ENCODE assay signal across 11 cellular contexts in genomic region chr18:26863122-26863879, GRCh38. TPM values are rescaled to one million over a fixed set of nuclear protein-coding genes. Genes with fewer than 3 reads are reported as not detected.
DNase-seq lines count a peak whose midpoint lies in the region; ATAC-seq, FAIRE-seq and TF ChIP-seq lines count a peak whose summit lies in the region.
"Had no signal": no experiment of that assay in that cellular context is flagged by ENCODE, and none has a peak within 500 bp of the region (broad histone marks: within the 10 kb centered on the region; RNA-seq: fewer than 3 reads in every experiment).

No MANE protein-coding gene starts in this region.

- 13% methylated on average over 10 of the region's 40 CpGs for WGBS in A549 (ENCODE audit: missing lambda C conversion rate)
- 11% methylated on average over 28 of the region's 40 CpGs for WGBS in mesenchymal stem cell

- H2AK5ac ChIP-seq in mesenchymal stem cell (ENCODE audit: low read length, severe bottlenecking): no peak overlapping the region

- TF ChIP-seq CTCF in A549 (IDR thresholded peaks at IDR 0.05) (no peak), colonic mucosa (IDR thresholded peaks at IDR 0.05) (no peak)

- H3K14ac ChIP-seq in mesenchymal stem cell (ENCODE audit: low read length in 2 of 2): peak overlapping the region in 1 of 2 experiments; percentile 95

- H3K4me3 ChIP-seq in A549: peak overlapping the region; percentile 55
- peak overlapping the region; percentile 31 for H3K4me3 ChIP-seq in colonic mucosa
- H3K4me3 ChIP-seq in mesenchymal stem cell (ENCODE audit: insufficient read depth in 1 of 2, low read depth in 1 of 2, low read length in 2 of 2): peak overlapping the region in 1 of 2 experiments; percentile 51

- FAIRE-seq in A549 (lab: Jason Lieb, UNC): no peak

- CTCF ChIA-PET in A549 (lab: Yijun Ruan, JAX): no interaction called here

- TF ChIP-seq EP300 in A549 (IDR thresholded peaks at IDR 0.05): no peak

- H3K4me1 ChIP-seq in A549: no peaks in the 10 kb centered on the region
- no peaks in the 10 kb centered on the region for H3K4me1 ChIP-seq in colonic mucosa
- peaks cover 11% of the 10 kb centered on the region for H3K4me1 ChIP-seq in mesenchymal stem cell (ENCODE audit: control insufficient read depth, insufficient read depth, low read depth, low read length)

- TF ChIP-seq RAD21 in A549 (conservative IDR thresholded peaks at IDR 0.05 in 1 of 2, IDR thresholded peaks at IDR 0.05 in 1 of 2): no peak

- POLR2A ChIA-PET in A549 (lab: Yijun Ruan, JAX): no interaction called here

- no peak overlapping the region for H4K8ac ChIP-seq in mesenchymal stem cell (ENCODE audit: low read length)

- H2AFZ ChIP-seq in mesenchymal stem cell (ENCODE audit: low read depth, low read length): peak overlapping the region; percentile 61

- H3K27me3 ChIP-seq in colonic mucosa (no peaks in the 10 kb centered on the region), mesenchymal stem cell (ENCODE audit: control insufficient read depth in 1 of 2, insufficient read depth in 1 of 2, low read length in 2 of 2) (peaks cover 28 to 31% of the 10 kb centered on the region in 2 experiments)

- no peak overlapping the region for H3K23ac ChIP-seq in mesenchymal stem cell (ENCODE audit: low read length in 2 of 2)

- H3K27ac ChIP-seq in A549 (peak overlapping the region; percentile 51 to 78; a peak in 5 of 6 replicates), colonic mucosa (no peak overlapping the region), mesenchymal stem cell (ENCODE audit: low read length, poor library complexity, severe bottlenecking) (no peak overlapping the region)

- no peaks in the 10 kb centered on the region for H3K9me3 ChIP-seq in A549
- H3K9me3 ChIP-seq in colonic mucosa: no peaks in the 10 kb centered on the region
- no peaks in the 10 kb centered on the region for H3K9me3 ChIP-seq in mesenchymal stem cell (ENCODE audit: control insufficient read depth, low read length)

- no peak overlapping the region for H2BK12ac ChIP-seq in mesenchymal stem cell (ENCODE audit: low read length in 2 of 2)

- TF ChIP-seq POLR2A in A549 (IDR thresholded peaks at IDR 0.05; ENCODE audit: low read length): no peak

- H2BK15ac ChIP-seq in mesenchymal stem cell (ENCODE audit: low read depth, poor library complexity, severe bottlenecking): no peak overlapping the region

- no peak overlapping the region for H4K91ac ChIP-seq in mesenchymal stem cell (ENCODE audit: low read length)

- DNase-seq in A549 (ENCODE audit: low read depth in 1 of 2, low spot score in 1 of 2) (peak; percentile 15 to 33), NCI-H1694 treated with DMSO at 0.1 percent for 48 hours (lab: John Stamatoyannopoulos, UW) (peak; percentile 55), colonic mucosa (peak; percentile 68), mesenchymal stem cell (no peak), SHP77 (lab: John Stamatoyannopoulos, UW) (no peak), glomerular visceral epithelial cell (ENCODE audit: extremely low spot score) (no peak)
- no peak for DNase-seq in stimulated activated CD4-positive, alpha-beta T cell treated with anti-CD3 and anti-CD28 coated beads, Interleukin-4, amount 100 ng/mL, for 24 hours
- DNase-seq: NCI-H2029 had no signal

- no peak overlapping the region for H3K9ac ChIP-seq in colonic mucosa (ENCODE audit: low read depth in 2 of 2, low read length in 2 of 2)
- no peak overlapping the region for H3K9ac ChIP-seq in mesenchymal stem cell (ENCODE audit: low read length)

- H2BK5ac ChIP-seq in mesenchymal stem cell (ENCODE audit: low read depth, low read length, poor library complexity, severe bottlenecking): peak overlapping the region; percentile 57

- intact Hi-C loops in colonic mucosa (cut with DNase I): no loop called here

- no peak overlapping the region for H3K18ac ChIP-seq in mesenchymal stem cell (ENCODE audit: low read depth in 1 of 2, low read length in 2 of 2)

- H3K79me1 ChIP-seq in mesenchymal stem cell (replicated peaks; ENCODE audit: low read length, poor library complexity, severe bottlenecking): no peaks in the 10 kb centered on the region

- H3K4me2 ChIP-seq in A549: peak overlapping the region; percentile 92
- peak overlapping the region; percentile 85 for H3K4me2 ChIP-seq in mesenchymal stem cell (ENCODE audit: low read length, poor library complexity, severe bottlenecking)

- H3K36me3 ChIP-seq in colonic mucosa: no peaks in the 10 kb centered on the region
- H3K36me3 ChIP-seq in mesenchymal stem cell (ENCODE audit: control insufficient read depth in 1 of 2, insufficient read depth in 2 of 2, low read depth in 1 of 2, low read length in 2 of 2): no peaks in the 10 kb centered on the region

- H2BK120ac ChIP-seq in mesenchymal stem cell (ENCODE audit: low read depth, low read length): no peak overlapping the region

- no peak overlapping the region for H3K4ac ChIP-seq in mesenchymal stem cell (ENCODE audit: low read depth in 1 of 2, low read length in 2 of 2)

- ATAC-seq in A549 (peak; percentile 89 to 94), HG02798 (IDR thresholded peaks at IDR 0.05; ENCODE audit: poor library complexity, unreplicated experiment) (no peak)

TF ChIP-seq in A549, 52 proteins besides CTCF, POLR2A, EP300 and RAD21:
- TF ChIP-seq JUN (IDR thresholded peaks at IDR 0.05): no peak
- TF ChIP-seq MAX (IDR thresholded peaks at IDR 0.05): peak; percentile 24; the same call in 1 of the 2 replicates
- no peak for TF ChIP-seq GATA3 (IDR thresholded peaks at IDR 0.05; ENCODE audit: borderline replicate concordance)
- no peak for TF ChIP-seq MYC (IDR thresholded peaks at IDR 0.05; ENCODE audit: borderline replicate concordance, low read length)
- TF ChIP-seq SREBF2 (IDR thresholded peaks at IDR 0.05): no peak
- no peak for TF ChIP-seq CEBPB (IDR thresholded peaks at IDR 0.05)

RNA-seq across cellular contexts. Expression of gene AQP4, which starts 2.2 kb away (rescaled TPM):
- polyA plus RNA-seq in A549 (2011; rRNA removed) (0.08 and 0.11 TPM in 2 replicates), A549 (2017; fragmentation: RNase III; extraction: RNeasy Plus Mini Kit Qiagen cat#74134 plus additional on column Dnase treatment) (0.17 TPM in 1 of 3 replicates, not detected in the others)
- polyA plus RNA-seq in A549 (2012; cell fraction: cytosol; rRNA removed): 0.09 TPM in 1 of 2 replicates, not detected in the other
- not detected in 2 replicates for polyA plus RNA-seq in A549 (2012; cell fraction: nucleus; rRNA removed)
- polyA minus RNA-seq in A549 (2011; rRNA and poly(A)+ RNA removed): 0.04 TPM in 1 of 2 replicates, not detected in the other
- total RNA-seq in colonic mucosa: under 1 TPM; 0.16 to 0.35 TPM
- not detected for polyA plus RNA-seq in mesenchymal stem cell (2013, experiment 1 of 2)
- polyA plus RNA-seq in mesenchymal stem cell (2013, experiment 2 of 2): not detected
- total RNA-seq: fibroblast of villous mesenchyme had no signal
- polyA plus RNA-seq: BJ had no signal

Comparison
In these comparisons a context has a peak if more than half of its experiments do, and no peak if none do; other contexts are left out.
1. DNase-seq: peak in A549 (2 of 2), NCI-H1694 treated with DMSO at 0.1 percent for 48 hours (single experiment) and colonic mucosa (single experiment); none in mesenchymal stem cell (single experiment), SHP77 (0 of 2), stimulated activated CD4-positive, alpha-beta T cell treated with anti-CD3 and anti-CD28 coated beads, Interleukin-4, amount 100 ng/mL, for 24 hours (single experiment) and glomerular visceral epithelial cell (single experiment).
2. H3K27ac ChIP-seq: peak in A549 (2 of 2); none in colonic mucosa (single experiment) and mesenchymal stem cell (single experiment).